31 cellular contexts compared by ENCODE assay signal in the genomic region with DNA sequence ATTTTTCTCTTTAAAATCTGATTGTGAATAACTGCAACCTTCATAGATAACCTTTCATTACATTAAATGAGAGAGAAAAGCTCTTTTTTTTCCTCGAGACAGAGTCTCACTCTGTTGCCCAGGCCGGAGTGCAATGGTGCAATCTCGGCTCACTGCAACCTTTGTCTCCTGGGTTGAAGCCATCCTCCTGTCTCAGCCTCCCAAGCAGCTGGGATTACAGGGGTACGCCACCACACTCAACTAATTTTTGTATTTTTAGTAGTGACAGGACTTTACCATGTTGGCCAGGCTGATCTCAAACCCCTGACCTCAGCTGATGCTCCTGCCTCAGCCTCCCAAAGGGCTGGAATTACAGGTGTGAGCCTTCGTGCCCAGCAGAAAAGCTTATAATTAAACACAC.
DNase-seq lines count a peak whose midpoint lies in the region; ATAC-seq, FAIRE-seq and TF ChIP-seq lines count a peak whose summit lies in the region.
"Had no signal": no experiment of that assay in that cellular context is flagged by ENCODE, and none has a peak within 500 bp of the region (broad histone marks: within the 10 kb centered on the region; RNA-seq: fewer than 3 reads in every experiment).

No MANE protein-coding gene starts in this region.

- peak overlapping the region; percentile 61 for H4K5ac ChIP-seq in IMR-90 (ENCODE audit: low read depth, low read length)

- peaks cover 14% of the 10 kb centered on the region for H3K9me1 ChIP-seq in IMR-90 (ENCODE audit: insufficient read depth, low read length)

- H3K79me1 ChIP-seq in IMR-90 (ENCODE audit: low read depth in 1 of 2, low read length in 2 of 2): peaks cover 13 to 23% of the 10 kb centered on the region in 2 experiments; a peak in 3 of 4 replicates

- H4K91ac ChIP-seq in IMR-90 (ENCODE audit: insufficient read depth, low read depth, low read length): peak overlapping the region; percentile 17; the same call in 1 of the 2 replicates

- no peaks in the 10 kb centered on the region for H3K79me2 ChIP-seq in HepG2 (ENCODE audit: insufficient read depth, low read length)

- no peak overlapping the region for H2AK5ac ChIP-seq in IMR-90 (ENCODE audit: low read depth, low read length)

- H3K36me3 ChIP-seq in HepG2 (replicated peaks in 1 of 2; ENCODE audit: control insufficient read depth in 1 of 2, insufficient read depth in 2 of 2, low read length in 2 of 2): no peaks in the 10 kb centered on the region
- no peaks in the 10 kb centered on the region for H3K36me3 ChIP-seq in right lobe of liver
- no peaks in the 10 kb centered on the region for H3K36me3 ChIP-seq in IMR-90 (ENCODE audit: control insufficient read depth, insufficient read depth, low read length)
- no peaks in the 10 kb centered on the region for H3K36me3 ChIP-seq in esophagus muscularis mucosa
- H3K36me3 ChIP-seq: BE2C; BLaER1; BLaER1 treated with 17β-estradiol and CSF1 and Interleukin-3, amounts not matched to agents 10 nM and 100 nM had no signal

- intact Hi-C loops in HepG2 (cut with micrococcal nuclease; ENCODE audit: unreplicated experiment) (no loop called here), right lobe of liver (cut with DNase I) (no loop called here), IMR-90 (cut with micrococcal nuclease) (no loop called here), esophagus muscularis mucosa (cut with DNase I) (no loop called here)

- H3K18ac ChIP-seq in IMR-90 (ENCODE audit: low read depth, low read length): peak overlapping the region; percentile 71

- H3K27ac ChIP-seq in HepG2 (ENCODE audit: extremely low read length, insufficient read depth, low read length): no peak overlapping the region
- no peak overlapping the region for H3K27ac ChIP-seq in right lobe of liver
- H3K27ac ChIP-seq in IMR-90 (ENCODE audit: insufficient read depth, low read length): no peak overlapping the region
- no peak overlapping the region for H3K27ac ChIP-seq in esophagus muscularis mucosa (replicated peaks in 1 of 4)
- H3K27ac ChIP-seq: 22Rv1; A549; BLaER1; BLaER1 treated with 17β-estradiol and CSF1 and Interleukin-3, amounts not matched to agents 10 nM and 100 nM; C4-2B had no signal

- TF ChIP-seq EP300 in HepG2 (IDR thresholded peaks at IDR 0.05; ENCODE audit: low read depth in 2 of 2, low read length in 2 of 2) (no peak), HepG2 (CRISPR knock-in tag; IDR thresholded peaks at IDR 0.05; ENCODE audit: borderline replicate concordance) (no peak), esophagus muscularis mucosa (IDR thresholded peaks at IDR 0.05) (no peak)

- no peaks in the 10 kb centered on the region for H4K20me1 ChIP-seq in HepG2 (ENCODE audit: insufficient read depth, low read length)
- H4K20me1 ChIP-seq in IMR-90 (ENCODE audit: insufficient read depth, low read length): no peaks in the 10 kb centered on the region
- H4K20me1 ChIP-seq: BLaER1; BLaER1 treated with 17β-estradiol and CSF1 and Interleukin-3, amounts not matched to agents 10 nM and 100 nM had no signal

- 44% methylated on average over 5 of the region's 5 CpGs for WGBS in HepG2 (ENCODE audit: low lambda C conversion rate)
- 79% methylated on average over 5 of the region's 5 CpGs for WGBS in right lobe of liver (ENCODE audit: insufficient coverage, low coverage, low lambda C conversion rate, missing lambda C conversion rate)
- no CpG with 5 or more reads among the region's 5 CpGs for WGBS in IMR-90 (ENCODE audit: extremely low coverage in 2 of 2, insufficient read length in 1 of 2), 2 experiments
- 93% methylated on average over 5 of the region's 5 CpGs for WGBS in esophagus muscularis mucosa

- peak overlapping the region; percentile 65; the same call in 1 of the 3 replicates for H2BK15ac ChIP-seq in IMR-90 (ENCODE audit: low read depth, low read length)

- H2AK9ac ChIP-seq in IMR-90 (replicated peaks; ENCODE audit: low read depth, low read length, poor library complexity): no peak overlapping the region

- BruUV-seq in HepG2 (replicated peaks; lab: Mats Ljungman, UMichigan): no TSS peak
- no TSS peak for BruUV-seq in IMR-90 (replicated peaks; lab: Mats Ljungman, UMichigan)

- no peak for TF ChIP-seq CTCF in HepG2 (CRISPR knock-in tag; IDR thresholded peaks at IDR 0.05)
- TF ChIP-seq CTCF in right lobe of liver (IDR thresholded peaks at IDR 0.05): no peak
- no peak for TF ChIP-seq CTCF in IMR-90 (conservative IDR thresholded peaks at IDR 0.05; ENCODE audit: low read depth, low read length)
- no peak for TF ChIP-seq CTCF in esophagus muscularis mucosa (IDR thresholded peaks at IDR 0.05)
- TF ChIP-seq CTCF in foreskin fibroblast (IDR thresholded peaks at IDR 0.05; ENCODE audit: low read depth, low read length): no peak

- H3K4me3 ChIP-seq in HepG2 (replicated peaks in 1 of 3; ENCODE audit: insufficient read depth in 1 of 3, low read depth in 2 of 3, low read length in 3 of 3) (no peak overlapping the region), right lobe of liver (no peak overlapping the region), IMR-90 (ENCODE audit: insufficient read depth, low read depth, low read length) (no peak overlapping the region), esophagus muscularis mucosa (no peak overlapping the region), foreskin fibroblast (ENCODE audit: low read depth in 1 of 2, low read length in 2 of 2) (no peak overlapping the region)
- H3K4me3 ChIP-seq: A549; BLaER1; BLaER1 treated with 17β-estradiol and CSF1 and Interleukin-3, amounts not matched to agents 10 nM and 100 nM had no signal

- in situ Hi-C loops in HepG2 (cut with HindIII; ENCODE audit: extremely low pct_ligation_motif_present, low pct_unique_long_range_greater_than_20kb) (no loop called here), IMR-90 (cut with MboI; ENCODE audit: low sequenced_read_pairs) (no loop called here)

- FAIRE-seq in HepG2 (lab: Jason Lieb, UNC): no peak
- FAIRE-seq: A204.1, A549, D721Med had no signal

- H2BK5ac ChIP-seq in IMR-90 (ENCODE audit: low read depth, low read length, poor library complexity, severe bottlenecking): peak overlapping the region; percentile 86

- no peak overlapping the region; the same call in 1 of the 2 replicates for H2BK20ac ChIP-seq in IMR-90 (ENCODE audit: low read depth, low read length)

- H3K14ac ChIP-seq in IMR-90 (replicated peaks; ENCODE audit: low read depth, low read length): no peak overlapping the region

- dilution Hi-C loops in IMR-90 (cut with HindIII; ENCODE audit: low sequenced_read_pairs, unreplicated experiment): no loop called here

- POLR2A ChIA-PET in HepG2 (lab: Yijun Ruan, JAX): no interaction called here
- POLR2A ChIA-PET in IMR-90 (lab: Charles Lee; ENCODE audit: unreplicated experiment): no interaction called here

- TF ChIP-seq POLR2A in HepG2 (IDR thresholded peaks at IDR 0.05; ENCODE audit: insufficient read depth in 1 of 2, low read depth in 2 of 2, low read length in 2 of 2): no peak
- TF ChIP-seq POLR2A in right lobe of liver (IDR thresholded peaks at IDR 0.05): no peak
- no peak for TF ChIP-seq POLR2A in IMR-90 (IDR thresholded peaks at IDR 0.05; ENCODE audit: low read depth, low read length)
- TF ChIP-seq POLR2A in esophagus muscularis mucosa (IDR thresholded peaks at IDR 0.05; ENCODE audit: low read depth): no peak

- H3K4ac ChIP-seq in IMR-90 (ENCODE audit: low read depth, low read length): peak overlapping the region; percentile 69

- H3K4me2 ChIP-seq in HepG2 (ENCODE audit: low read depth, low read length): no peak overlapping the region
- no peak overlapping the region for H3K4me2 ChIP-seq in IMR-90 (ENCODE audit: low read depth, low read length)
- H3K4me2 ChIP-seq: A549; BLaER1; BLaER1 treated with 17β-estradiol and CSF1 and Interleukin-3, amounts not matched to agents 10 nM and 100 nM had no signal

- H3K27me3 ChIP-seq in HepG2 (ENCODE audit: control insufficient read depth in 1 of 2, insufficient read depth in 2 of 2, low read length in 2 of 2) (peaks cover 0 to 1% of the 10 kb centered on the region in 2 experiments; a peak in 1 of 5 replicates), right lobe of liver (no peaks in the 10 kb centered on the region), IMR-90 (ENCODE audit: control insufficient read depth, insufficient read depth, low read length) (no peaks in the 10 kb centered on the region), esophagus muscularis mucosa (no peaks in the 10 kb centered on the region)
- H3K27me3 ChIP-seq: BE2C; BLaER1; BLaER1 treated with 17β-estradiol and CSF1 and Interleukin-3, amounts not matched to agents 10 nM and 100 nM had no signal

- peaks cover 13% of the 10 kb centered on the region for H3K4me1 ChIP-seq in HepG2 (ENCODE audit: insufficient read depth, low read length)
- no peaks in the 10 kb centered on the region for H3K4me1 ChIP-seq in right lobe of liver
- peaks cover 14% of the 10 kb centered on the region for H3K4me1 ChIP-seq in IMR-90 (ENCODE audit: control insufficient read depth, insufficient read depth, low read length)
- H3K4me1 ChIP-seq in esophagus muscularis mucosa: no peaks in the 10 kb centered on the region
- H3K4me1 ChIP-seq: BE2C had no signal

- ATAC-seq in HepG2 (no peak), right lobe of liver (no peak), IMR-90 (ENCODE audit: low read depth) (no peak)
- ATAC-seq: A549; CD8-positive, alpha-beta T cell had no signal

- TF ChIP-seq RAD21 in HepG2 (CRISPR knock-in tag; IDR thresholded peaks at IDR 0.05) (no peak), IMR-90 (IDR thresholded peaks at IDR 0.05; ENCODE audit: low read length) (no peak)

- no peak for DNase-seq in HepG2 (ENCODE audit: low spot score)
- DNase-seq in right lobe of liver: no peak
- no peak for DNase-seq in IMR-90
- peak; percentile 62 for DNase-seq in esophagus muscularis mucosa (ENCODE audit: extremely low spot score)
- DNase-seq in foreskin fibroblast: no peak
- DNase-seq in LoVo (ENCODE audit: low spot score): no peak
- DNase-seq: 8988T; ACHN; AML-193; BE2C; Caco-2; Calu3; CD4-positive, alpha-beta memory T cell; CD4-positive, alpha-beta T cell; CD4-positive, CD25-positive, alpha-beta regulatory T cell; CD8-positive, alpha-beta memory T cell; CD8-positive, alpha-beta T cell; COR-L47; DMS 273 treated with DMSO at 0.1 percent for 48 hours; DMS153; DMS53; DMS79; DND-41; EL had no signal

- no peaks in the 10 kb centered on the region for H3K9me3 ChIP-seq in HepG2 (ENCODE audit: low read length)
- no peaks in the 10 kb centered on the region for H3K9me3 ChIP-seq in right lobe of liver
- no peaks in the 10 kb centered on the region for H3K9me3 ChIP-seq in IMR-90 (ENCODE audit: control insufficient read depth, insufficient read depth, low read length)
- H3K9me3 ChIP-seq in esophagus muscularis mucosa: no peaks in the 10 kb centered on the region
- H3K9me3 ChIP-seq: A549, BE2C, Caco-2 had no signal

- CTCF ChIA-PET in HepG2 (lab: Yijun Ruan, JAX; ENCODE audit: low intra/inter-chr PET ratio, low total read pairs): no interaction called here
- CTCF ChIA-PET in IMR-90 (lab: Yijun Ruan, JAX): interaction anchor here (0.6 kb wide), 1 partner anchor 41 kb away, joined by 6 read pairs; no protein-coding TSS in a partner anchor

- H3K9ac ChIP-seq in HepG2 (ENCODE audit: insufficient read depth, low read depth, low read length) (no peak overlapping the region), IMR-90 (ENCODE audit: low read depth, low read length) (no peak overlapping the region)
- H3K9ac ChIP-seq: BLaER1; BLaER1 treated with 17β-estradiol and CSF1 and Interleukin-3, amounts not matched to agents 10 nM and 100 nM had no signal

- H2AFZ ChIP-seq in HepG2 (ENCODE audit: low read length): no peak overlapping the region
- H2AFZ ChIP-seq in IMR-90 (replicated peaks; ENCODE audit: low read length, poor library complexity): no peak overlapping the region

- no peak overlapping the region for H3K23ac ChIP-seq in IMR-90 (ENCODE audit: low read depth, low read length)

- no peak overlapping the region; a peak in 1 of 4 replicates for H4K8ac ChIP-seq in IMR-90 (ENCODE audit: low read depth in 2 of 2, low read length in 2 of 2)

- H3K56ac ChIP-seq in IMR-90 (ENCODE audit: extremely low read depth, insufficient read depth, low read length): no peak overlapping the region

- H2BK120ac ChIP-seq in IMR-90 (ENCODE audit: low read depth, low read length): peak overlapping the region; percentile 2; the same call in 1 of the 2 replicates
